In the genomic region with DNA sequence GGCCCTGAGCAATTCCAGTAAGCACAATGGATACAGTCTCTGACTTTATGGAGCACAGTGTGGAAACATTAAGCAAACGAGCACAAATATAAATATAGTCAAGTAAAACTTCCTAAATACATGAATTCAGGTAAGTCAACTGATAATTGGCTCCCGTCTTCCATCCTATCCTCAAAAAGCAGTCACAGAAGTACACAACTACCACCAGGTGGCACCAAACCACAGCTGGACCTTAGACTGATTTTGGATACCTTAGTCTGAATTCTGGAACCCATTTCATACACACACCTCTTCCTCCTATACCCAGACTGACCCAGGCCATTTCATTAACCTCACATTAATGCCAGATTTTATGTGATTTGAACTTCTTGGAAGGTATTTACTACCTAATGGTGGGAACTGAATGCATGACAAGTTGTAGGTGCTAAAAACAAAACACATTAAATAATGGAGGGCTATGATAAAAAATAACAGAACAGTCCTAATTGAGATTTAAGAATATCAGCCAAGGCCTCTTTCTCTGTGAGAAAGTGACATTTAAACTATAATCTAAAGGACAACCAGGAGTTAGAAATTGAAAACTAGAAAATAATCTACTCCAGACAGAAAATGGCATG, we compare ENCODE assay signal across 9 cellular contexts.
DNase-seq lines count a peak whose midpoint lies in the region; ATAC-seq and TF ChIP-seq lines count a peak whose summit lies in the region.
"Had no signal": no experiment of that assay in that cellular context is flagged by ENCODE, and none has a peak within 500 bp of the region (broad histone marks: within the 10 kb centered on the region; RNA-seq: fewer than 3 reads in every experiment).

No MANE protein-coding gene starts in this region.

- H3K9me3 ChIP-seq in OCI-LY7 (ENCODE audit: low read length), result no peaks in the 10 kb centered on the region
- no peaks in the 10 kb centered on the region for H3K9me3 ChIP-seq in fibroblast of lung (ENCODE audit: control insufficient read depth, insufficient read depth, low read depth, low read length)

- H3K27ac ChIP-seq in KMS-11, result no peak overlapping the region
- no peak overlapping the region for H3K27ac ChIP-seq in OCI-LY7 (ENCODE audit: low read depth, low read length, poor library complexity, severe bottlenecking)
- no peak overlapping the region for H3K27ac ChIP-seq in fibroblast of lung (ENCODE audit: insufficient read depth, low read length)
- no peak overlapping the region for H3K27ac ChIP-seq in substantia nigra (ENCODE audit: low read depth, low read length, poor library complexity, severe bottlenecking)

- H3K4me1 ChIP-seq in KMS-11 (ENCODE audit: low read depth, poor library complexity, severe bottlenecking) (peaks cover 5% of the 10 kb centered on the region), OCI-LY7 (ENCODE audit: insufficient read depth, low read length, poor library complexity, severe bottlenecking) (peaks cover 4% of the 10 kb centered on the region), fibroblast of lung (ENCODE audit: control insufficient read depth, extremely low read depth, insufficient read depth, low read length) (no peaks in the 10 kb centered on the region)

- peaks cover 2% of the 10 kb centered on the region for H3K36me3 Mint-ChIP-seq in neural crest cell (ENCODE audit: low read depth)

- TF ChIP-seq CTCF in KMS-11 (conservative IDR thresholded peaks at IDR 0.05; ENCODE audit: low read depth, low read length), result peak; percentile 94
- TF ChIP-seq CTCF in OCI-LY7 (conservative IDR thresholded peaks at IDR 0.05; ENCODE audit: low read length), result peak; percentile 97
- peak; percentile 80 to 88 for TF ChIP-seq CTCF in fibroblast of lung (conservative IDR thresholded peaks at IDR 0.05 in 1 of 2, IDR thresholded peaks at IDR 0.05 in 1 of 2; ENCODE audit: low read depth in 1 of 2, low read length in 2 of 2)
- peak; percentile 92 for TF ChIP-seq CTCF in neural crest cell (conservative IDR thresholded peaks at IDR 0.05)

- no peak overlapping the region for H3K9ac ChIP-seq in KMS-11
- H3K9ac ChIP-seq in fibroblast of lung (ENCODE audit: insufficient read depth, low read length), result no peak overlapping the region

- no peak overlapping the region for H2AFZ ChIP-seq in KMS-11 (ENCODE audit: low read depth)
- no peak overlapping the region for H2AFZ ChIP-seq in OCI-LY7 (ENCODE audit: low read length)
- H2AFZ ChIP-seq in fibroblast of lung (ENCODE audit: low read length), result no peak overlapping the region

- intact Hi-C loops in OCI-LY7 (cut with micrococcal nuclease; ENCODE audit: unreplicated experiment), result loop anchor here (1.0 to 2.0 kb wide), 6 partner anchors 67 to 196 kb away; a partner anchor contains a TSS

- POLR2A ChIA-PET in OCI-LY7 (lab: Charles Lee), result interaction anchor here (1.0 kb wide), 1 partner anchor 72 kb away, joined by 4 read pairs; no protein-coding TSS in a partner anchor

- BruUV-seq in OCI-LY7 (replicated peaks; lab: Mats Ljungman, UMichigan), result no TSS peak

- no peaks in the 10 kb centered on the region for H3K9me3 Mint-ChIP-seq in neural crest cell
- H3K9me3 Mint-ChIP-seq: dendritic cell treated with granulocyte-macrophage colony-stimulating factor and Interleukin-4, amounts not matched to agents 40 ng/mL and 50 ng/mL, for 4 days had no signal

- no peaks in the 10 kb centered on the region for H3K27me3 ChIP-seq in KMS-11 (ENCODE audit: insufficient read depth, low read depth)
- no peaks in the 10 kb centered on the region for H3K27me3 ChIP-seq in fibroblast of lung (ENCODE audit: control insufficient read depth, insufficient read depth, low read length)

- peaks cover 11% of the 10 kb centered on the region for H3K4me1 Mint-ChIP-seq in neural crest cell

- no peaks in the 10 kb centered on the region for H3K9me2 ChIP-seq in OCI-LY7 (ENCODE audit: insufficient read depth, low read length)

- peak; percentile 89 for ATAC-seq in GM21381 (IDR thresholded peaks at IDR 0.05; ENCODE audit: unreplicated experiment)

- DNase-seq in DMS 273 (lab: John Stamatoyannopoulos, UW; ENCODE audit: unreplicated experiment), result peak; percentile 89
- DNase-seq in OCI-LY7 (ENCODE audit: low spot score), result peak; percentile 90
- peak; percentile 63 for DNase-seq in activated T-cell treated with anti-CD3 and anti-CD28 coated beads, Interleukin-2, amount 50 U/mL, for 1 hour
- DNase-seq in fibroblast of lung (ENCODE audit: low read depth in 2 of 2), result peak; percentile 72 to 86
- peak; percentile 64 for DNase-seq in neural crest cell (ENCODE audit: low read depth, low spot score)
- DNase-seq in substantia nigra (lab: John Stamatoyannopoulos, UW), result peak in 39 of 49 donors; percentile 1 to 66 (median 40)

- H4K20me1 ChIP-seq in KMS-11 (ENCODE audit: insufficient read depth) (no peaks in the 10 kb centered on the region), OCI-LY7 (ENCODE audit: insufficient read depth, low read length) (peaks cover 5% of the 10 kb centered on the region; the same call in 1 of the 2 replicates), fibroblast of lung (ENCODE audit: control insufficient read depth, extremely low read depth, insufficient read depth, low read length) (no peaks in the 10 kb centered on the region)

- no peaks in the 10 kb centered on the region for H3K27me3 Mint-ChIP-seq in neural crest cell (ENCODE audit: low read depth)
- H3K27me3 Mint-ChIP-seq: dendritic cell treated with granulocyte-macrophage colony-stimulating factor and Interleukin-4, amounts not matched to agents 40 ng/mL and 50 ng/mL, for 4 days had no signal

- H3K36me3 ChIP-seq in KMS-11 (ENCODE audit: insufficient read depth) (no peaks in the 10 kb centered on the region), OCI-LY7 (ENCODE audit: insufficient read depth, low read length) (no peaks in the 10 kb centered on the region), fibroblast of lung (ENCODE audit: control insufficient read depth, insufficient read depth, low read length) (no peaks in the 10 kb centered on the region)

- CTCF ChIA-PET in OCI-LY7 (lab: Charles Lee; ENCODE audit: unreplicated experiment), result no interaction called here

- H3K4me2 ChIP-seq in KMS-11 (no peak overlapping the region), OCI-LY7 (ENCODE audit: low read length) (no peak overlapping the region), fibroblast of lung (ENCODE audit: extremely low read depth, insufficient read depth, low read length) (no peak overlapping the region)

- H3K4me3 ChIP-seq in KMS-11 (IDR thresholded peaks at IDR 0.05; ENCODE audit: insufficient read depth, low read depth, low read length), result no peak overlapping the region
- no peak overlapping the region for H3K4me3 ChIP-seq in OCI-LY7 (ENCODE audit: low read depth, low read length, poor library complexity, severe bottlenecking)
- H3K4me3 ChIP-seq in fibroblast of lung (replicated peaks in 1 of 4; ENCODE audit: control extremely low read depth in 1 of 4, insufficient read depth in 1 of 4, low read depth in 3 of 4, low read length in 4 of 4), result no peak overlapping the region

- H3K4me3 Mint-ChIP-seq in neural crest cell, result no peak overlapping the region
- H3K4me3 Mint-ChIP-seq: dendritic cell treated with granulocyte-macrophage colony-stimulating factor and Interleukin-4, amounts not matched to agents 40 ng/mL and 50 ng/mL, for 4 days had no signal

- H3K27ac Mint-ChIP-seq in neural crest cell (ENCODE audit: unreplicated experiment), result no peak overlapping the region
- H3K27ac Mint-ChIP-seq: dendritic cell treated with granulocyte-macrophage colony-stimulating factor and Interleukin-4, amounts not matched to agents 40 ng/mL and 50 ng/mL, for 4 days had no signal

- no peaks in the 10 kb centered on the region; the same call in 1 of the 2 replicates for H3K79me2 ChIP-seq in KMS-11 (ENCODE audit: insufficient read depth, low read depth)
- peaks cover 4% of the 10 kb centered on the region; the same call in 1 of the 2 replicates for H3K79me2 ChIP-seq in OCI-LY7 (ENCODE audit: insufficient read depth, low read depth, low read length)
- H3K79me2 ChIP-seq in fibroblast of lung (ENCODE audit: control insufficient read depth, insufficient read depth, low read length), result no peaks in the 10 kb centered on the region

Comparison
In these comparisons a context has a peak if more than half of its experiments do, and no peak if none do; other contexts are left out.
1. DNase-seq: peak in every context shown above with its lines; median percentile 90 in OCI-LY7; 89 in DMS 273; 79 in fibroblast of lung; 64 in neural crest cell; 63 in activated T-cell treated with anti-CD3 and anti-CD28 coated beads, Interleukin-2, amount 50 U/mL, for 1 hour; 40 in substantia nigra.